In the genomic region with DNA sequence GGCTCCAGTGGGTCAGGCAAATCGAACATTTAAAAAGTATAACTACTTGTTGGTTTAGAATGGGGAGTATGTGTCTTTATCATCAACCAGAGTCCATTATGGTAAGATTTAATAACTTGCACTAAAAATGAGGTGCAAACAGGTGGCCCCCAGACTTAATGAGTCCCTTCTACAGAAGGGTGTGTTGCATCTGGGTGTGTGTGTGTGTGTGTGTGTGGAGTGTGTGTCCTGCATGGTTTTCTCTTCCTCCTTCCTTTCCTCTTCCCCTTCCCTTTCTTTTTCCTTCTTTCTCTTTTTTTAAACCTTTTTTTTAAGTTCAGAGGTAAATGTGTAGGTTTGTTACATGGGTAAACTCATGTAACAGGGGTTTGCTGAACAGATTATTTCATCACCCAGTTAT, we compare ENCODE assay signal across 20 cellular contexts. TPM values are rescaled to one million over a fixed set of nuclear protein-coding genes. Genes with fewer than 3 reads are reported as not detected.
DNase-seq lines count a peak whose midpoint lies in the region; ATAC-seq and FAIRE-seq lines count a peak whose summit lies in the region.
"Had no signal": no experiment of that assay in that cellular context is flagged by ENCODE, and none has a peak within 500 bp of the region (broad histone marks: within the 10 kb centered on the region; RNA-seq: fewer than 3 reads in every experiment).

No MANE protein-coding gene starts in this region.

- peaks cover 1% of the 10 kb centered on the region for H3K36me3 ChIP-seq in CD8-positive, alpha-beta memory T cell (ENCODE audit: insufficient read depth, low read length)
- H3K36me3 ChIP-seq in duodenal mucosa (ENCODE audit: control insufficient read depth in 1 of 2, insufficient read depth in 2 of 2, low read length in 2 of 2) (peaks cover 0 to 4% of the 10 kb centered on the region in 2 donors), trophoblast cell (ENCODE audit: control insufficient read depth in 1 of 2, insufficient read depth in 2 of 2, low read length in 2 of 2) (no peaks in the 10 kb centered on the region)
- H3K36me3 ChIP-seq: MG63 had no signal

- CTCF ChIA-PET in CD8-positive, alpha-beta memory T cell (lab: Charles Lee) = interaction anchor here (0.9 to 6.1 kb wide), 6 partner anchors 10 to 181 kb away, joined by 3 to 72 read pairs (median 5); partner anchors contain the start of gene GPRIN3

- no peak overlapping the region for H3K4me2 ChIP-seq in trophoblast cell (ENCODE audit: low read length)
- H3K4me2 ChIP-seq: BLaER1 treated with 17β-estradiol and CSF1 and Interleukin-3, amounts not matched to agents 10 nM and 100 nM; PC-9 had no signal

- ATAC-seq in naive thymus-derived CD8-positive, alpha-beta T cell = no peak
- ATAC-seq in HG02571 (IDR thresholded peaks at IDR 0.05; ENCODE audit: unreplicated experiment) = no peak

- no peaks in the 10 kb centered on the region for H3K27me3 ChIP-seq in CD8-positive, alpha-beta memory T cell (ENCODE audit: insufficient read depth, low read length, poor library complexity, severe bottlenecking)
- no peaks in the 10 kb centered on the region for H3K27me3 ChIP-seq in duodenal mucosa (ENCODE audit: control insufficient read depth in 1 of 2, insufficient read depth in 2 of 2, low read length in 2 of 2)
- H3K27me3 ChIP-seq in trophoblast cell (ENCODE audit: insufficient read depth, low read length) = no peaks in the 10 kb centered on the region
- H3K27me3 ChIP-seq: BLaER1 treated with 17β-estradiol and CSF1 and Interleukin-3, amounts not matched to agents 10 nM and 100 nM; MG63 had no signal

- H2AK5ac ChIP-seq in trophoblast cell (ENCODE audit: low read length) = no peak overlapping the region

- H3K27me3 Mint-ChIP-seq in activated CD4-positive, alpha-beta T cell treated with anti-CD3 and anti-CD28 coated beads, Interleukin-2, amount 10 ng/mL, durations not matched to agents 24 days and 14 days = no peaks in the 10 kb centered on the region
- peaks cover 0 to 3% of the 10 kb centered on the region in 2 donors for H3K27me3 Mint-ChIP-seq in CD8-positive, alpha-beta memory T cell
- H3K27me3 Mint-ChIP-seq in naive thymus-derived CD8-positive, alpha-beta T cell = no peaks in the 10 kb centered on the region

- no peak overlapping the region for H3K4me3 ChIP-seq in CD8-positive, alpha-beta memory T cell (ENCODE audit: low read length)
- peak overlapping the region in 1 of 2 donors; percentile 33 for H3K4me3 ChIP-seq in duodenal mucosa (ENCODE audit: low read depth in 1 of 2, low read length in 2 of 2)
- no peak overlapping the region for H3K4me3 ChIP-seq in trophoblast cell (ENCODE audit: low read depth, low read length)
- H3K4me3 ChIP-seq: BLaER1 treated with 17β-estradiol and CSF1 and Interleukin-3, amounts not matched to agents 10 nM and 100 nM; MG63; PC-9 had no signal

- DNase-seq in activated CD4-positive, alpha-beta T cell treated with anti-CD3 and anti-CD28 coated beads, Interleukin-2, amount 10 ng/mL, durations not matched to agents 24 days and 14 days = peak; percentile 48
- no peak for DNase-seq in activated CD4-positive, alpha-beta T cell treated with anti-CD3 and anti-CD28 coated beads, Interleukin-2, amount 50 U/mL, for 48 hours
- DNase-seq in CD8-positive, alpha-beta memory T cell = no peak
- no peak for DNase-seq in naive thymus-derived CD8-positive, alpha-beta T cell
- DNase-seq in trophoblast cell = no peak
- DNase-seq in frontal cortex (ENCODE audit: low spot score in 2 of 2) = no peak
- DNase-seq: COR-L47, GOT3, IMR-90, Karpas-422, MG63, NCI-H1092 treated with DMSO at 0.1 percent for 48 hours, NCI-H1694, NCI-H2107, NCI-H524, PC-9 had no signal

- H2BK120ac ChIP-seq in trophoblast cell (ENCODE audit: insufficient read depth, low read length, poor library complexity) = no peak overlapping the region

- no peak overlapping the region for H2BK5ac ChIP-seq in trophoblast cell (ENCODE audit: low read depth, low read length, poor library complexity)

- H3K79me1 ChIP-seq in trophoblast cell (ENCODE audit: low read length) = no peaks in the 10 kb centered on the region

- intact Hi-C loops in activated CD4-positive, alpha-beta T cell treated with anti-CD3 and anti-CD28 coated beads, Interleukin-2, amount 10 ng/mL, durations not matched to agents 24 days and 14 days (cut with micrococcal nuclease) = loop anchor here (2.0 to 10.0 kb wide), 2 partner anchors 35 to 181 kb away; no protein-coding TSS in a partner anchor

- H2AFZ ChIP-seq in trophoblast cell (ENCODE audit: insufficient read depth, low read length, poor library complexity) = no peak overlapping the region
- H2AFZ ChIP-seq: PC-9 had no signal

- no peak overlapping the region for H4K12ac ChIP-seq in trophoblast cell (ENCODE audit: low read depth, low read length)

- FAIRE-seq in frontal cortex (lab: Jason Lieb, UNC) = no peak
- FAIRE-seq: A204.1 had no signal

- H3K9ac ChIP-seq in duodenal mucosa (ENCODE audit: low read depth in 1 of 2, low read length in 2 of 2) (no peak overlapping the region), trophoblast cell (ENCODE audit: low read length) (no peak overlapping the region)
- H3K9ac ChIP-seq: BLaER1 treated with 17β-estradiol and CSF1 and Interleukin-3, amounts not matched to agents 10 nM and 100 nM had no signal

- POLR2A ChIA-PET in CD8-positive, alpha-beta memory T cell (lab: Charles Lee) = no interaction called here
- POLR2A ChIA-PET in naive thymus-derived CD8-positive, alpha-beta T cell (lab: Charles Lee) = interaction anchor here (2.2 kb wide), 1 partner anchor 54 kb away, joined by 4 read pairs; the partner anchor contains the start of gene GPRIN3

- H3K9me3 ChIP-seq in CD8-positive, alpha-beta memory T cell (ENCODE audit: low read length) = no peaks in the 10 kb centered on the region
- H3K9me3 ChIP-seq in duodenal mucosa (ENCODE audit: control insufficient read depth in 1 of 2, low read length in 2 of 2) (no peaks in the 10 kb centered on the region), trophoblast cell (ENCODE audit: insufficient read depth, low read depth, low read length) (no peaks in the 10 kb centered on the region)
- H3K9me3 ChIP-seq: MG63 had no signal

- H3K4ac ChIP-seq in trophoblast cell (ENCODE audit: low read depth, low read length) = no peak overlapping the region

- WGBS in trophoblast cell (ENCODE audit: extremely low coverage, insufficient coverage, insufficient read length) = no CpG with 5 or more reads among the region's 1 CpG

- H3K36me3 Mint-ChIP-seq in activated CD4-positive, alpha-beta T cell treated with anti-CD3 and anti-CD28 coated beads, Interleukin-2, amount 10 ng/mL, durations not matched to agents 24 days and 14 days (ENCODE audit: low read depth) = peaks cover 33% of the 10 kb centered on the region
- peaks cover 14 to 16% (median 16%) of the 10 kb centered on the region in 3 donors for H3K36me3 Mint-ChIP-seq in CD8-positive, alpha-beta memory T cell
- H3K36me3 Mint-ChIP-seq in naive thymus-derived CD8-positive, alpha-beta T cell = peaks cover 0 to 12% (median 9%) of the 10 kb centered on the region in 3 donors

- peaks cover 42% of the 10 kb centered on the region for H3K4me1 ChIP-seq in CD8-positive, alpha-beta memory T cell (ENCODE audit: insufficient read depth, low read length)
- H3K4me1 ChIP-seq in duodenal mucosa (ENCODE audit: control insufficient read depth in 1 of 2, insufficient read depth in 2 of 2, low read length in 2 of 2) (peaks cover 16 to 50% of the 10 kb centered on the region in 2 donors), trophoblast cell (ENCODE audit: control insufficient read depth in 1 of 2, insufficient read depth in 2 of 2, low read length in 2 of 2) (no peaks in the 10 kb centered on the region)

- H3K27ac ChIP-seq in CD8-positive, alpha-beta memory T cell (ENCODE audit: low read depth, low read length) = no peak overlapping the region
- H3K27ac ChIP-seq in duodenal mucosa (ENCODE audit: low read depth, low read length) (peak overlapping the region; percentile 22), trophoblast cell (ENCODE audit: low read depth, low read length) (no peak overlapping the region)
- H3K27ac ChIP-seq: BLaER1 treated with 17β-estradiol and CSF1 and Interleukin-3, amounts not matched to agents 10 nM and 100 nM; PC-9 had no signal

- no peak overlapping the region for H3K14ac ChIP-seq in trophoblast cell (ENCODE audit: low read length)

- no peak overlapping the region for H3K4me3 Mint-ChIP-seq in activated CD4-positive, alpha-beta T cell treated with anti-CD3 and anti-CD28 coated beads, Interleukin-2, amount 10 ng/mL, durations not matched to agents 24 days and 14 days
- H3K4me3 Mint-ChIP-seq in CD8-positive, alpha-beta memory T cell = peak overlapping the region in 1 of 7 donors; percentile 43
- no peak overlapping the region for H3K4me3 Mint-ChIP-seq in naive thymus-derived CD8-positive, alpha-beta T cell

- no peaks in the 10 kb centered on the region for H3K9me3 Mint-ChIP-seq in activated CD4-positive, alpha-beta T cell treated with anti-CD3 and anti-CD28 coated beads, Interleukin-2, amount 10 ng/mL, durations not matched to agents 24 days and 14 days
- no peaks in the 10 kb centered on the region for H3K9me3 Mint-ChIP-seq in CD8-positive, alpha-beta memory T cell
- H3K9me3 Mint-ChIP-seq in naive thymus-derived CD8-positive, alpha-beta T cell = peaks cover 0 to 2% (median 0%) of the 10 kb centered on the region in 9 donors

- H3K18ac ChIP-seq in trophoblast cell (ENCODE audit: low read length) = no peak overlapping the region

- H4K8ac ChIP-seq in trophoblast cell (ENCODE audit: low read depth, low read length) = no peak overlapping the region

- H3K27ac Mint-ChIP-seq in activated CD4-positive, alpha-beta T cell treated with anti-CD3 and anti-CD28 coated beads, Interleukin-2, amount 10 ng/mL, durations not matched to agents 24 days and 14 days = peak overlapping the region; percentile 63
- H3K27ac Mint-ChIP-seq in CD8-positive, alpha-beta memory T cell = peak overlapping the region in 7 of 8 donors; percentile 14 to 97 (median 52)
- H3K27ac Mint-ChIP-seq in naive thymus-derived CD8-positive, alpha-beta T cell = peak overlapping the region in 6 of 10 donors; percentile 17 to 74 (median 40)

- no peak overlapping the region for H3K23ac ChIP-seq in trophoblast cell (ENCODE audit: low read length)

- no peaks in the 10 kb centered on the region for H3K79me2 ChIP-seq in trophoblast cell (ENCODE audit: control insufficient read depth, insufficient read depth, low read length, poor library complexity)

- H4K91ac ChIP-seq in trophoblast cell (ENCODE audit: low read depth, low read length) = no peak overlapping the region

- peaks cover 62% of the 10 kb centered on the region for H3K4me1 Mint-ChIP-seq in activated CD4-positive, alpha-beta T cell treated with anti-CD3 and anti-CD28 coated beads, Interleukin-2, amount 10 ng/mL, durations not matched to agents 24 days and 14 days
- H3K4me1 Mint-ChIP-seq in CD8-positive, alpha-beta memory T cell = peaks cover 78 to 97% (median 90%) of the 10 kb centered on the region in 3 donors
- H3K4me1 Mint-ChIP-seq in naive thymus-derived CD8-positive, alpha-beta T cell = peaks cover 19 to 69% (median 40%) of the 10 kb centered on the region in 4 donors

- no peak overlapping the region for H2BK12ac ChIP-seq in trophoblast cell (ENCODE audit: low read length)

RNA-seq across cellular contexts. Expression of gene GPRIN3, which starts 53.7 kb away (rescaled TPM):
- 26.2 and 26.8 TPM in 2 replicates for total RNA-seq in activated CD4-positive, alpha-beta T cell treated with anti-CD3 and anti-CD28 coated beads, Interleukin-2, amount 10 ng/mL, durations not matched to agents 24 days and 14 days
- total RNA-seq in CD8-positive, alpha-beta memory T cell = 10 to 100 TPM; 15.6 to 16.2 TPM
- 16.5 TPM for polyA plus RNA-seq in CD8-positive, alpha-beta memory T cell
- total RNA-seq in naive thymus-derived CD8-positive, alpha-beta T cell = 1 to 10 TPM; 6.3 to 6.5 TPM
- polyA plus RNA-seq in naive thymus-derived CD8-positive, alpha-beta T cell = 1 to 10 TPM; 3.3 to 3.7 (median 3.4) TPM
- polyA plus RNA-seq in trophoblast cell (2013) = 0.19 TPM in 2 replicates
- total RNA-seq in frontal cortex = 34.2 TPM
- polyA plus RNA-seq: IMR-90 had no signal
